In the genomic region with DNA sequence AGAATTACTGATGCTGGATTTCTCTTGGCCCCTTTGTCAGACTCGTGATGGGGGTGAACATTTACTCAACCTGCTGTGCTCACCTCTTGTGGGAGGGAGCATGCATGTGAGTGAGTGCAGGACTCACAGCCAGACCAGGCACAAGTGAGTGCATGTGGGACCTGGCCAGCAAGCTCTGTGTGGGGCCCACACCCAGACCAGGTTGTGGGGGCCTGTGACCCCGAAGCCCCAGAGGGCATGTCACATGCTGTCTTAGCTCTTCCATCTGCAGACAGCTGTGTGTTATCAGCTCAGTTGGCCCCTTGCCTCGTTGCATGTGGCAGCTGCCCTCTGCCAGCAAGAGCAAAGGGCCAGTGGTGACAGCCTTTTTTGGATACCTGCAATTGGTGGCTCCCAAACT, we compare ENCODE assay signal across 31 cellular contexts.
"Had no signal": no experiment of that assay in that cellular context is flagged by ENCODE, and none has a peak within 500 bp of the region (broad histone marks: within the 10 kb centered on the region; RNA-seq: fewer than 3 reads in every experiment).

No MANE protein-coding gene starts in this region.

- H3K4me1 ChIP-seq: ascending aorta had no signal

- H3K36me3 ChIP-seq: ascending aorta, cardiac muscle cell, WERI-Rb-1 had no signal

- ATAC-seq: activated CD4-positive, alpha-beta T cell treated with anti-CD3 and anti-CD28 coated beads for 36 hours; activated CD4-positive, CD25-positive, alpha-beta regulatory T cell treated with anti-CD3 and anti-CD28 coated beads, Interleukin-2, amount 50 U/mL, for 24 hours; activated CD8-positive, alpha-beta memory T cell treated with anti-CD3 and anti-CD28 coated beads, Interleukin-2, amount 10 ng/mL, durations not matched to agents 7 days and 5 days; activated CD8-positive, alpha-beta T cell treated with anti-CD3 and anti-CD28 coated beads, Interleukin-2, amount 10 ng/mL, durations not matched to agents 7 days and 5 days; activated naive CD8-positive, alpha-beta T cell treated with anti-CD3 and anti-CD28 coated beads, Interleukin-2, amount 50 U/mL, for 24 hours; WTC11 had no signal

- H3K27me3 ChIP-seq: ascending aorta, cardiac muscle cell had no signal

- DNase-seq: activated CD4-positive, alpha-beta memory T cell treated with anti-CD3 and anti-CD28 coated beads, Interleukin-2, amount 10 ng/mL, durations not matched to agents 7 days and 5 days; activated CD4-positive, alpha-beta T cell treated with anti-CD3 and anti-CD28 coated beads for 1 hour; activated CD4-positive, alpha-beta T cell treated with anti-CD3 and anti-CD28 coated beads for 36 hours; activated CD4-positive, alpha-beta T cell treated with anti-CD3 and anti-CD28 coated beads for 48 hours; activated CD4-positive, alpha-beta T cell treated with anti-CD3 and anti-CD28 coated beads, Interleukin-2, amount 10 ng/mL, durations not matched to agents 7 days and 5 days; activated CD4-positive, alpha-beta T cell treated with anti-CD3 and anti-CD28 coated beads, Interleukin-2, amount 50 U/mL, for 48 hours; activated CD4-positive, CD25-positive, alpha-beta regulatory T cell; activated CD8-positive, alpha-beta memory T cell treated with anti-CD3 and anti-CD28 coated beads for 24 hours; activated CD8-positive, alpha-beta memory T cell treated with anti-CD3 and anti-CD28 coated beads, Interleukin-2, amount 10 ng/mL, durations not matched to agents 7 days and 5 days; activated CD8-positive, alpha-beta memory T cell treated with anti-CD3 and anti-CD28 coated beads, Interleukin-2, amount 50 U/mL, for 48 hours; activated CD8-positive, alpha-beta T cell treated with anti-CD3 and anti-CD28 coated beads, Interleukin-2, amount 10 ng/mL, durations not matched to agents 7 days and 5 days; activated effector memory CD4-positive, alpha-beta T cell treated with Interleukin-2 at 50 U/mL for 16 hours; activated gamma-delta T cell; activated naive CD4-positive, alpha-beta T cell treated with anti-CD3 and anti-CD28 coated beads, Interleukin-2, amount 10 ng/mL, durations not matched to agents 7 days and 5 days; activated naive CD4-positive, alpha-beta T cell treated with Interleukin-2 at 50 U/mL for 16 hours; activated naive CD8-positive, alpha-beta T cell treated with anti-CD3 and anti-CD28 coated beads, Interleukin-2, amount 10 ng/mL, durations not matched to agents 7 days and 5 days; activated naive CD8-positive, alpha-beta T cell treated with anti-CD3 and anti-CD28 coated beads, Interleukin-2, amount 50 U/mL, for 24 hours; activated T-cell treated with anti-CD3 and anti-CD28 coated beads, Interleukin-2, amount 50 U/mL, for 24 hours; activated T-cell treated with anti-CD3 and anti-CD28 coated beads, Interleukin-2, amount 50 U/mL, for 48 hours; amygdala; anterior cingulate cortex; caudate nucleus; cerebellar nuclear complex; T-helper 1 cell; T-helper 2 cell; T-helper 9 cell; WERI-Rb-1 had no signal

- H3K4me3 ChIP-seq: ascending aorta, cardiac muscle cell had no signal

- H3K27ac ChIP-seq: ascending aorta, cardiac muscle cell, WERI-Rb-1 had no signal
